18 cellular contexts compared by ENCODE assay signal in genomic region chr13:27295096-27295495, GRCh38. TPM values are rescaled to one million over a fixed set of nuclear protein-coding genes. Genes with fewer than 3 reads are reported as not detected.
DNase-seq lines count a peak whose midpoint lies in the region; ATAC-seq, FAIRE-seq and TF ChIP-seq lines count a peak whose summit lies in the region.
"Had no signal": no experiment of that assay in that cellular context is flagged by ENCODE, and none has a peak within 500 bp of the region (broad histone marks: within the 10 kb centered on the region; RNA-seq: fewer than 3 reads in every experiment).

No MANE protein-coding gene starts in this region.

- no peak overlapping the region for H3K4me2 ChIP-seq in K562 (ENCODE audit: insufficient read depth, low read length)

- peaks cover 16% of the 10 kb centered on the region for H3K4me1 Mint-ChIP-seq in activated CD4-positive, alpha-beta T cell treated with anti-CD3 and anti-CD28 coated beads, Interleukin-2, amount 10 ng/mL, durations not matched to agents 24 days and 14 days
- peaks cover 36% of the 10 kb centered on the region for H3K4me1 Mint-ChIP-seq in activated naive CD4-positive, alpha-beta T cell treated with anti-CD3 and anti-CD28 coated beads, Interleukin-2, amount 50 U/mL, for 24 hours
- peaks cover 23% of the 10 kb centered on the region for H3K4me1 Mint-ChIP-seq in activated naive CD4-positive, alpha-beta T cell treated with anti-CD3 and anti-CD28 coated beads, Interleukin-2, amount 10 ng/mL, durations not matched to agents 7 days and 5 days

- ATAC-seq in K562: no peak
- ATAC-seq: HepG2 had no signal

- no peak overlapping the region for H3K27ac ChIP-seq in K562 (ENCODE audit: extremely low read depth, low read depth, low read length)
- H3K27ac ChIP-seq: BLaER1 treated with 17β-estradiol and CSF1 and Interleukin-3, amounts not matched to agents 10 nM and 100 nM had no signal

- no peak for TF ChIP-seq EP300 in K562 (IDR thresholded peaks at IDR 0.05; ENCODE audit: low read length)

- no peak overlapping the region for H3K4me3 ChIP-seq in K562
- H3K4me3 ChIP-seq: BLaER1 treated with 17β-estradiol and CSF1 and Interleukin-3, amounts not matched to agents 10 nM and 100 nM had no signal

- TF ChIP-seq POLR2A in K562 (conservative IDR thresholded peaks at IDR 0.05): no peak

- H3K79me2 ChIP-seq in K562 (ENCODE audit: control insufficient read depth, insufficient read depth, low read length): no peaks in the 10 kb centered on the region

- intact Hi-C loops in activated CD4-positive, alpha-beta T cell treated with anti-CD3 and anti-CD28 coated beads, Interleukin-2, amount 10 ng/mL, durations not matched to agents 24 days and 14 days (cut with micrococcal nuclease): no loop called here
- intact Hi-C loops in K562 (cut with micrococcal nuclease): no loop called here

- no peaks in the 10 kb centered on the region for H4K20me1 ChIP-seq in K562 (replicated peaks; ENCODE audit: control insufficient read depth, insufficient read depth, low read length)
- H4K20me1 ChIP-seq: BLaER1 treated with 17β-estradiol and CSF1 and Interleukin-3, amounts not matched to agents 10 nM and 100 nM had no signal

- DNase-seq in activated CD4-positive, alpha-beta T cell treated with anti-CD3 and anti-CD28 coated beads for 4 hours: peak; percentile 23 to 25
- DNase-seq in activated CD4-positive, alpha-beta T cell treated with anti-CD3 and anti-CD28 coated beads, Interleukin-2, amount 10 ng/mL, durations not matched to agents 24 days and 14 days: no peak
- no peak for DNase-seq in activated naive CD4-positive, alpha-beta T cell treated with anti-CD3 and anti-CD28 coated beads, Interleukin-2, amount 10 ng/mL, durations not matched to agents 7 days and 5 days
- DNase-seq in K562 (ENCODE audit: extremely low read depth in 1 of 4, low spot score in 3 of 4) (no peak), NCI-H2196 treated with DMSO at 0.1 percent for 48 hours (lab: John Stamatoyannopoulos, UW; ENCODE audit: unreplicated experiment) (no peak)
- DNase-seq in stimulated activated CD4-positive, alpha-beta T cell treated with anti-CD3 and anti-CD28 coated beads, Interleukin-4, amount 100 ng/mL, for 24 hours: peak; percentile 48
- DNase-seq in effector CD8-positive, alpha-beta T cell (lab: John Stamatoyannopoulos, UW): no peak
- DNase-seq: DMS53; H7; Karpas-422; MM.1S; NCI-H1105; NCI-H1694 treated with DMSO at 0.1 percent for 48 hours; NCI-H69; NK-92 treated with Interleukin-12 subunit alpha and Interleukin-12 subunit beta, amount 100 ng/mL, for 24 hours had no signal

- in situ Hi-C loops in K562 (cut with MboI): no loop called here

- no peak for TF ChIP-seq RAD21 in K562 (CRISPR knock-in tag; conservative IDR thresholded peaks at IDR 0.05 in 1 of 2, IDR thresholded peaks at IDR 0.05 in 1 of 2)

- no peaks in the 10 kb centered on the region for H3K9me1 ChIP-seq in K562 (ENCODE audit: control insufficient read depth, insufficient read depth, low read length)

- POLR2A ChIA-PET in K562 (lab: Yijun Ruan, JAX): no interaction called here

- BruUV-seq in K562 (replicated peaks; lab: Mats Ljungman, UMichigan): no TSS peak

- CTCF ChIA-PET in activated naive CD4-positive, alpha-beta T cell treated with anti-CD3 and anti-CD28 coated beads, Interleukin-2, amount 10 ng/mL, durations not matched to agents 7 days and 5 days (lab: Charles Lee): no interaction called here
- CTCF ChIA-PET in K562 (lab: Yijun Ruan, JAX; ENCODE audit: low intra/inter-chr PET ratio): no interaction called here

- FAIRE-seq in K562 (lab: Jason Lieb, UNC): no peak
- FAIRE-seq: HepG2 had no signal

- no peak overlapping the region for H3K9ac ChIP-seq in K562 (ENCODE audit: insufficient read depth in 1 of 2, low read depth in 2 of 2, low read length in 2 of 2)
- H3K9ac ChIP-seq: BLaER1 treated with 17β-estradiol and CSF1 and Interleukin-3, amounts not matched to agents 10 nM and 100 nM had no signal

- H3K27me3 ChIP-seq in K562 (ENCODE audit: control insufficient read depth in 2 of 2, insufficient read depth in 2 of 2, low read length in 2 of 2): peaks cover 15 to 34% of the 10 kb centered on the region in 2 experiments; a peak in 3 of 5 replicates
- H3K27me3 ChIP-seq: BLaER1 treated with 17β-estradiol and CSF1 and Interleukin-3, amounts not matched to agents 10 nM and 100 nM had no signal

- H3K36me3 ChIP-seq in K562 (ENCODE audit: control insufficient read depth, insufficient read depth, low read length): no peaks in the 10 kb centered on the region
- H3K36me3 ChIP-seq: BLaER1 treated with 17β-estradiol and CSF1 and Interleukin-3, amounts not matched to agents 10 nM and 100 nM had no signal

- no peaks in the 10 kb centered on the region for H3K27me3 Mint-ChIP-seq in activated CD4-positive, alpha-beta T cell treated with anti-CD3 and anti-CD28 coated beads, Interleukin-2, amount 10 ng/mL, durations not matched to agents 24 days and 14 days
- H3K27me3 Mint-ChIP-seq in activated naive CD4-positive, alpha-beta T cell treated with anti-CD3 and anti-CD28 coated beads, Interleukin-2, amount 50 U/mL, for 24 hours: peaks cover 1% of the 10 kb centered on the region
- peaks cover 4% of the 10 kb centered on the region for H3K27me3 Mint-ChIP-seq in activated naive CD4-positive, alpha-beta T cell treated with anti-CD3 and anti-CD28 coated beads, Interleukin-2, amount 10 ng/mL, durations not matched to agents 7 days and 5 days

- no peaks in the 10 kb centered on the region for H3K9me3 Mint-ChIP-seq in activated CD4-positive, alpha-beta T cell treated with anti-CD3 and anti-CD28 coated beads, Interleukin-2, amount 10 ng/mL, durations not matched to agents 24 days and 14 days
- no peaks in the 10 kb centered on the region for H3K9me3 Mint-ChIP-seq in activated naive CD4-positive, alpha-beta T cell treated with anti-CD3 and anti-CD28 coated beads, Interleukin-2, amount 50 U/mL, for 24 hours
- no peaks in the 10 kb centered on the region for H3K9me3 Mint-ChIP-seq in activated naive CD4-positive, alpha-beta T cell treated with anti-CD3 and anti-CD28 coated beads, Interleukin-2, amount 10 ng/mL, durations not matched to agents 7 days and 5 days

- H3K36me3 Mint-ChIP-seq in activated CD4-positive, alpha-beta T cell treated with anti-CD3 and anti-CD28 coated beads, Interleukin-2, amount 10 ng/mL, durations not matched to agents 24 days and 14 days (ENCODE audit: low read depth): no peaks in the 10 kb centered on the region
- H3K36me3 Mint-ChIP-seq in activated naive CD4-positive, alpha-beta T cell treated with anti-CD3 and anti-CD28 coated beads, Interleukin-2, amount 50 U/mL, for 24 hours: no peaks in the 10 kb centered on the region
- no peaks in the 10 kb centered on the region for H3K36me3 Mint-ChIP-seq in activated naive CD4-positive, alpha-beta T cell treated with anti-CD3 and anti-CD28 coated beads, Interleukin-2, amount 10 ng/mL, durations not matched to agents 7 days and 5 days

- no peak for TF ChIP-seq CTCF in K562 (IDR thresholded peaks at IDR 0.05 in 2 of 3, conservative IDR thresholded peaks at IDR 0.05 in 1 of 3; ENCODE audit: insufficient read depth in 2 of 3, low read depth in 1 of 3, low read length in 3 of 3)

- 0% methylated on average over 7 of the region's 7 CpGs for WGBS in K562 (ENCODE audit: insufficient coverage, low coverage, missing lambda C conversion rate)

- no peak overlapping the region for H3K4me3 Mint-ChIP-seq in activated CD4-positive, alpha-beta T cell treated with anti-CD3 and anti-CD28 coated beads, Interleukin-2, amount 10 ng/mL, durations not matched to agents 24 days and 14 days
- no peak overlapping the region for H3K4me3 Mint-ChIP-seq in activated naive CD4-positive, alpha-beta T cell treated with anti-CD3 and anti-CD28 coated beads, Interleukin-2, amount 50 U/mL, for 24 hours
- no peak overlapping the region for H3K4me3 Mint-ChIP-seq in activated naive CD4-positive, alpha-beta T cell treated with anti-CD3 and anti-CD28 coated beads, Interleukin-2, amount 10 ng/mL, durations not matched to agents 7 days and 5 days

- H2AFZ ChIP-seq in K562 (ENCODE audit: low read depth, low read length): no peak overlapping the region

- H3K27ac Mint-ChIP-seq in activated CD4-positive, alpha-beta T cell treated with anti-CD3 and anti-CD28 coated beads, Interleukin-2, amount 10 ng/mL, durations not matched to agents 24 days and 14 days: no peak overlapping the region
- H3K27ac Mint-ChIP-seq in activated naive CD4-positive, alpha-beta T cell treated with anti-CD3 and anti-CD28 coated beads, Interleukin-2, amount 50 U/mL, for 24 hours: peak overlapping the region; percentile 25
- no peak overlapping the region for H3K27ac Mint-ChIP-seq in activated naive CD4-positive, alpha-beta T cell treated with anti-CD3 and anti-CD28 coated beads, Interleukin-2, amount 10 ng/mL, durations not matched to agents 7 days and 5 days

- H3K9me3 ChIP-seq in K562 (replicated peaks; ENCODE audit: control insufficient read depth, insufficient read depth, low read depth, low read length): no peaks in the 10 kb centered on the region; the same call in 1 of the 2 replicates
- H3K9me3 ChIP-seq: BLaER1 treated with 17β-estradiol and CSF1 and Interleukin-3, amounts not matched to agents 10 nM and 100 nM had no signal

- no peaks in the 10 kb centered on the region for H3K4me1 ChIP-seq in K562 (replicated peaks in 1 of 2; ENCODE audit: control insufficient read depth in 2 of 2, insufficient read depth in 2 of 2, low read length in 2 of 2)

RNA-seq across cellular contexts. Expression of gene RASL11A, which starts 24.5 kb away (rescaled TPM):
- 1.8 and 2.8 TPM in 2 replicates for total RNA-seq in activated CD4-positive, alpha-beta T cell treated with anti-CD3 and anti-CD28 coated beads, Interleukin-2, amount 10 ng/mL, durations not matched to agents 24 days and 14 days
- 1.3 and 1.5 TPM in 2 replicates for total RNA-seq in K562 (2011; cell fraction: chromatin; rRNA removed; ENCODE audit: low replicate concordance)
- 0.67 and 1.3 TPM in 2 replicates for total RNA-seq in K562 (2011; cell fraction: nucleolus; rRNA removed)
- total RNA-seq in K562 (2011; cell fraction: nucleoplasm; rRNA removed): 0.76 and 1.1 TPM in 2 replicates
- total RNA-seq in K562 (2014; rRNA removed) (2.1 and 2.4 TPM in 2 replicates), K562 (2014; rRNA removed; fragmentation: Illumina TruSeq; extraction: Trizol) (0.98 and 1.6 TPM in 2 replicates), K562 (2015; rRNA removed; fragmentation: Illumina TruSeq; extraction: Trizol) (0.80 and 0.87 TPM in 2 replicates), K562 (2021) (1.5 and 1.6 TPM in 2 replicates)
- polyA plus RNA-seq in K562 (2011; rRNA removed) (1.7 and 1.9 TPM in 2 replicates), K562 (2014; fragmentation: Illumina TruSeq; extraction: Trizol) (1.9 and 2.2 TPM in 2 replicates), K562 (2014; fragmentation: Nextera tagmentation; extraction: Ambion mirVana) (under 1 TPM in 1 of 2 experiments, not detected in 1; 0.11 TPM), K562 (2014; rRNA removed) (1.2 and 1.3 TPM in 2 replicates)
- 1.1 and 3.8 TPM in 2 replicates for polyA plus RNA-seq in K562 (2011; cell fraction: cytosol; rRNA removed)
- 1.5 and 1.8 TPM in 2 replicates for polyA plus RNA-seq in K562 (2011; cell fraction: nucleus; rRNA removed)
- polyA plus RNA-seq in K562 (2012): 0.66 and 0.82 TPM in 2 replicates
- polyA minus RNA-seq in K562 (2011; rRNA and poly(A)+ RNA removed): 1.5 and 5.9 TPM in 2 replicates
- 1.3 and 1.5 TPM in 2 replicates for polyA minus RNA-seq in K562 (2011; cell fraction: cytosol; rRNA and poly(A)+ RNA removed)
- polyA minus RNA-seq in K562 (2011; cell fraction: nucleus; rRNA and poly(A)+ RNA removed): 0.89 and 1.2 TPM in 2 replicates

RNA-seq across cellular contexts. Expression of gene RPL21, which starts 43.7 kb away (rescaled TPM):
- 1,100 and 1,185 TPM in 2 replicates for total RNA-seq in activated CD4-positive, alpha-beta T cell treated with anti-CD3 and anti-CD28 coated beads, Interleukin-2, amount 10 ng/mL, durations not matched to agents 24 days and 14 days
- 116 and 190 TPM in 2 replicates for total RNA-seq in K562 (2011; cell fraction: chromatin; rRNA removed; ENCODE audit: low replicate concordance)
- 265 and 279 TPM in 2 replicates for total RNA-seq in K562 (2011; cell fraction: nucleolus; rRNA removed)
- 405 and 605 TPM in 2 replicates for total RNA-seq in K562 (2011; cell fraction: nucleoplasm; rRNA removed)
- total RNA-seq in K562 (2014; rRNA removed) (622 and 852 TPM in 2 replicates), K562 (2014; rRNA removed; fragmentation: Illumina TruSeq; extraction: Trizol) (2,222 and 2,441 TPM in 2 replicates), K562 (2015; rRNA removed; fragmentation: Illumina TruSeq; extraction: Trizol) (2,046 and 2,206 TPM in 2 replicates), K562 (2021) (934 and 1,064 TPM in 2 replicates)
- polyA plus RNA-seq in K562 (2011; rRNA removed) (1,361 and 1,676 TPM in 2 replicates), K562 (2014; fragmentation: Illumina TruSeq; extraction: Trizol) (1,618 and 2,053 TPM in 2 replicates), K562 (2014; fragmentation: Nextera tagmentation; extraction: Ambion mirVana) (1,000 to 10,000 TPM; 3,327 to 4,203 TPM), K562 (2014; rRNA removed) (1,075 and 1,122 TPM in 2 replicates)
- 259 and 574 TPM in 2 replicates for polyA plus RNA-seq in K562 (2011; cell fraction: cytosol; rRNA removed)
- 235 and 462 TPM in 2 replicates for polyA plus RNA-seq in K562 (2011; cell fraction: nucleus; rRNA removed)
- 1,432 and 2,024 TPM in 2 replicates for polyA plus RNA-seq in K562 (2012)
- polyA minus RNA-seq in K562 (2011; rRNA and poly(A)+ RNA removed): 292 and 325 TPM in 2 replicates
- polyA minus RNA-seq in K562 (2011; cell fraction: cytosol; rRNA and poly(A)+ RNA removed): 160 and 201 TPM in 2 replicates
- 137 and 395 TPM in 2 replicates for polyA minus RNA-seq in K562 (2011; cell fraction: nucleus; rRNA and poly(A)+ RNA removed)

Comparison
In these comparisons a context has a peak if more than half of its experiments do, and no peak if none do; other contexts are left out.
1. DNase-seq: peak in activated CD4-positive, alpha-beta T cell treated with anti-CD3 and anti-CD28 coated beads for 4 hours (2 of 2) and stimulated activated CD4-positive, alpha-beta T cell treated with anti-CD3 and anti-CD28 coated beads, Interleukin-4, amount 100 ng/mL, for 24 hours (single experiment); none in activated CD4-positive, alpha-beta T cell treated with anti-CD3 and anti-CD28 coated beads, Interleukin-2, amount 10 ng/mL, durations not matched to agents 24 days and 14 days (single experiment), activated naive CD4-positive, alpha-beta T cell treated with anti-CD3 and anti-CD28 coated beads, Interleukin-2, amount 10 ng/mL, durations not matched to agents 7 days and 5 days (single experiment), K562 (0 of 4), effector CD8-positive, alpha-beta T cell (single experiment) and NCI-H2196 treated with DMSO at 0.1 percent for 48 hours (single experiment).